ENCODE assay signal across 8 cellular contexts in the genomic region with DNA sequence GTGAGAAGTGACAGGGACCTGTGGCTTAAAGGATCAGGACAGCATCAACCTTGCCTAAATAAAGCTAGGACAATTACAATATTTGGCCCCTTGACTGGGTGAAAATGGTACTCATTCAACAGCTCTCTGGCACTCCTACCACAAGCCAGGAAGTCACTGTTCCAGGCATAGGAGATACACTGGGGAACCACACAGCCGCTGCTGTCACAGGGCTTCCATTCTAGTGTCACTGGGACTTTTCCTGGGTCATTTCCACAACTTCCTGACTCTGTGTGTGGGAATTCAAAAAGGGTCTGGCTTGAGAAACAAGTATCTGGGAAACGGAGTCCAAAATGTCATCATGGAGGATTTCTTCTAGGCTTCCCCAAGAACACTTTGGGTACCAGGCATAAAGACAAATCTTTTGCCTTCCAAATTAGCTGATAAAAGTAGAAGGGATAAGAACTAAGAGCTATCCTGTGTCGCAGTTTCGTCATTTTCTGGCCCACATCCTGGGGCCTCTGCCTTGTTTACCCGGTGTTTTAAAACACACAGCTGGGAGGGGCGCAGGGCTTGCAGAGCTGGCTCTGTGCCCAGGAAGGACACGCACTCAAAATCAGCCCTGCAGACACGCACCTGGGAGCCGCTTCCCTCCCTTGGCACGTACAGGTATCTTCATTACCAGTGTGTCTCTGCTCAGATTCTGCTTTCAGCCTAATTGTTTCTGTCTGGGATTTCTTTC. TPM values are rescaled to one million over a fixed set of nuclear protein-coding genes. Genes with fewer than 3 reads are reported as not detected.
DNase-seq lines count a peak whose midpoint lies in the region; ATAC-seq and TF ChIP-seq lines count a peak whose summit lies in the region.

No MANE protein-coding gene starts in this region.

- H3K27ac ChIP-seq in esophagus (ENCODE audit: low read depth in 2 of 2, low read length in 1 of 2): peak overlapping the region; percentile 78 to 92

- 13 to 18% methylated on average over 10 of the region's 10 CpGs for WGBS in esophagus, 2 donors

- ATAC-seq in GM19455 (IDR thresholded peaks at IDR 0.05; ENCODE audit: unreplicated experiment): no peak

- intact Hi-C loops in posterior vena cava (cut with DNase I): no loop called here

- TF ChIP-seq CTCF in AG09319 (IDR thresholded peaks at IDR 0.05; ENCODE audit: low read depth, low read length): no peak

- peak; percentile 27 for DNase-seq in AG09319 (ENCODE audit: extremely low read depth, low read depth)
- DNase-seq in NCI-H1417 treated with DMSO at 0.1 percent for 48 hours (lab: John Stamatoyannopoulos, UW): peak; percentile 60
- DNase-seq in activated CD4-positive, alpha-beta T cell treated with anti-CD3 and anti-CD28 coated beads for 4 hours: peak; percentile 35 to 52
- DNase-seq in stimulated activated CD4-positive, alpha-beta T cell treated with anti-CD3 and anti-CD28 coated beads, Interleukin-4, amount 100 ng/mL, for 4 hours: peak; percentile 13 to 38
- DNase-seq in posterior vena cava (ENCODE audit: low spot score): no peak
- DNase-seq in Kasumi-1 (lab: John Stamatoyannopoulos, UW): no peak

- no peaks in the 10 kb centered on the region for H3K9me3 ChIP-seq in esophagus (ENCODE audit: control insufficient read depth in 2 of 2, insufficient read depth in 1 of 2, low read depth in 1 of 2, low read length in 1 of 2)

- H3K36me3 ChIP-seq in esophagus (ENCODE audit: control insufficient read depth in 2 of 2, insufficient read depth in 2 of 2, low read length in 1 of 2): peaks cover 5 to 6% of the 10 kb centered on the region in 2 donors

- peaks cover 2 to 21% of the 10 kb centered on the region in 2 donors for H3K4me1 ChIP-seq in esophagus (ENCODE audit: control insufficient read depth in 2 of 2, insufficient read depth in 2 of 2, low read length in 1 of 2)

- H3K4me3 ChIP-seq in esophagus (ENCODE audit: low read depth in 1 of 2, low read length in 2 of 2): no peak overlapping the region

- H3K27me3 ChIP-seq in esophagus (ENCODE audit: control insufficient read depth in 1 of 2, insufficient read depth in 2 of 2, low read length in 2 of 2): no peaks in the 10 kb centered on the region

RNA-seq across cellular contexts. Expression of a gene that starts 38.0 kb away (rescaled TPM):
- 10 to 100 TPM; 59.9 to 90.6 TPM for polyA plus RNA-seq in esophagus
- total RNA-seq in posterior vena cava: not detected

RNA-seq across cellular contexts. Expression of a gene that starts 41.7 kb away (rescaled TPM):
- 1 to 10 TPM; 7.1 to 8.6 TPM for polyA plus RNA-seq in esophagus
- 10 to 100 TPM; 14.3 to 15.9 TPM for total RNA-seq in posterior vena cava

Comparison
In these comparisons a context has a peak if more than half of its experiments do, and no peak if none do; other contexts are left out.
1. DNase-seq: peak in AG09319 (single experiment), NCI-H1417 treated with DMSO at 0.1 percent for 48 hours (single experiment), activated CD4-positive, alpha-beta T cell treated with anti-CD3 and anti-CD28 coated beads for 4 hours (2 of 2) and stimulated activated CD4-positive, alpha-beta T cell treated with anti-CD3 and anti-CD28 coated beads, Interleukin-4, amount 100 ng/mL, for 4 hours (2 of 2); none in posterior vena cava (single experiment) and Kasumi-1 (0 of 2).